1 cellular context compared by ENCODE assay signal in the genomic region with DNA sequence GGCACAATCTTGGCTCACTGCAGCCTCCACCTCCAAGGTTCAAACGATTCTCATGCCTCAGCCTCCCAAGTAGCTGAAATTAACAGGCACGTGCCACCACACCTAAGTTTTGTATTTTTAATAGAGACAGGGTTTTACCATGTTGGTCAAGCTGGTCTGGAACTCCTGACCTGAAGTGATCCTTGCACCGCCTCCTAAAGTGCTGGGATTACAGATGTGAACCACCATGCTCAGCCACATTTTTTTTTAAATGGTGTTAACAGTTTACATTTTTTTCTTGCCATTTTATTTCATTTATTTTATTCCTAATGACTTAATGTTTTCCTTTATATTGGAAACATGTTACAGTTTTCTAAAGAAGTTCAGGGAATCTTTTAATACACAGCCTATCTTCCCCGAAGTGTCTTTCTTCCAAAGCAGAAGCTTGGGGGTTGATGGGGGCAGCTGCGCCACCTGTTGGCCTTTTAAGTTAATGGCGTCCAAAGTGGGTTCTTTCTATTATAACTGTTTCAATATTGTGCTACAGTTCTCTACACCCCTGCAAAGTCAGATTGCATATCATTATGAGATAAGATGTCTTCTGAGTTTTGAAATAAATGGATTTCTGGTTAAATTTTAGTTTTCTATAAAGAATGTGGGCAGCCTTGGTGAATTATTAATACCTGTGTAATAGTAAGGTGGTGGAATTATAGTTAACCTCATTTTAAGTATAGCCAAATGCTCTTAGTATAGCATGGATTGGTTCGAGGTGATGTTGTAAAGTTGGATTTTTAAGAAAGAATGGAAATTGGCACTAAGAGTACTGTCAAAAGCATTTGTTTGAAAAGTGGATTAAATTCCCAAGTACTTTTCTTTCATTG.
TF ChIP-seq lines count a peak whose summit lies in the region.

No MANE protein-coding gene starts in this region.

TF ChIP-seq in GM23338, 12 proteins besides CTCF, POLR2A, EP300 and RAD21 (continued from another document):
- TF ChIP-seq, protein P1, sequence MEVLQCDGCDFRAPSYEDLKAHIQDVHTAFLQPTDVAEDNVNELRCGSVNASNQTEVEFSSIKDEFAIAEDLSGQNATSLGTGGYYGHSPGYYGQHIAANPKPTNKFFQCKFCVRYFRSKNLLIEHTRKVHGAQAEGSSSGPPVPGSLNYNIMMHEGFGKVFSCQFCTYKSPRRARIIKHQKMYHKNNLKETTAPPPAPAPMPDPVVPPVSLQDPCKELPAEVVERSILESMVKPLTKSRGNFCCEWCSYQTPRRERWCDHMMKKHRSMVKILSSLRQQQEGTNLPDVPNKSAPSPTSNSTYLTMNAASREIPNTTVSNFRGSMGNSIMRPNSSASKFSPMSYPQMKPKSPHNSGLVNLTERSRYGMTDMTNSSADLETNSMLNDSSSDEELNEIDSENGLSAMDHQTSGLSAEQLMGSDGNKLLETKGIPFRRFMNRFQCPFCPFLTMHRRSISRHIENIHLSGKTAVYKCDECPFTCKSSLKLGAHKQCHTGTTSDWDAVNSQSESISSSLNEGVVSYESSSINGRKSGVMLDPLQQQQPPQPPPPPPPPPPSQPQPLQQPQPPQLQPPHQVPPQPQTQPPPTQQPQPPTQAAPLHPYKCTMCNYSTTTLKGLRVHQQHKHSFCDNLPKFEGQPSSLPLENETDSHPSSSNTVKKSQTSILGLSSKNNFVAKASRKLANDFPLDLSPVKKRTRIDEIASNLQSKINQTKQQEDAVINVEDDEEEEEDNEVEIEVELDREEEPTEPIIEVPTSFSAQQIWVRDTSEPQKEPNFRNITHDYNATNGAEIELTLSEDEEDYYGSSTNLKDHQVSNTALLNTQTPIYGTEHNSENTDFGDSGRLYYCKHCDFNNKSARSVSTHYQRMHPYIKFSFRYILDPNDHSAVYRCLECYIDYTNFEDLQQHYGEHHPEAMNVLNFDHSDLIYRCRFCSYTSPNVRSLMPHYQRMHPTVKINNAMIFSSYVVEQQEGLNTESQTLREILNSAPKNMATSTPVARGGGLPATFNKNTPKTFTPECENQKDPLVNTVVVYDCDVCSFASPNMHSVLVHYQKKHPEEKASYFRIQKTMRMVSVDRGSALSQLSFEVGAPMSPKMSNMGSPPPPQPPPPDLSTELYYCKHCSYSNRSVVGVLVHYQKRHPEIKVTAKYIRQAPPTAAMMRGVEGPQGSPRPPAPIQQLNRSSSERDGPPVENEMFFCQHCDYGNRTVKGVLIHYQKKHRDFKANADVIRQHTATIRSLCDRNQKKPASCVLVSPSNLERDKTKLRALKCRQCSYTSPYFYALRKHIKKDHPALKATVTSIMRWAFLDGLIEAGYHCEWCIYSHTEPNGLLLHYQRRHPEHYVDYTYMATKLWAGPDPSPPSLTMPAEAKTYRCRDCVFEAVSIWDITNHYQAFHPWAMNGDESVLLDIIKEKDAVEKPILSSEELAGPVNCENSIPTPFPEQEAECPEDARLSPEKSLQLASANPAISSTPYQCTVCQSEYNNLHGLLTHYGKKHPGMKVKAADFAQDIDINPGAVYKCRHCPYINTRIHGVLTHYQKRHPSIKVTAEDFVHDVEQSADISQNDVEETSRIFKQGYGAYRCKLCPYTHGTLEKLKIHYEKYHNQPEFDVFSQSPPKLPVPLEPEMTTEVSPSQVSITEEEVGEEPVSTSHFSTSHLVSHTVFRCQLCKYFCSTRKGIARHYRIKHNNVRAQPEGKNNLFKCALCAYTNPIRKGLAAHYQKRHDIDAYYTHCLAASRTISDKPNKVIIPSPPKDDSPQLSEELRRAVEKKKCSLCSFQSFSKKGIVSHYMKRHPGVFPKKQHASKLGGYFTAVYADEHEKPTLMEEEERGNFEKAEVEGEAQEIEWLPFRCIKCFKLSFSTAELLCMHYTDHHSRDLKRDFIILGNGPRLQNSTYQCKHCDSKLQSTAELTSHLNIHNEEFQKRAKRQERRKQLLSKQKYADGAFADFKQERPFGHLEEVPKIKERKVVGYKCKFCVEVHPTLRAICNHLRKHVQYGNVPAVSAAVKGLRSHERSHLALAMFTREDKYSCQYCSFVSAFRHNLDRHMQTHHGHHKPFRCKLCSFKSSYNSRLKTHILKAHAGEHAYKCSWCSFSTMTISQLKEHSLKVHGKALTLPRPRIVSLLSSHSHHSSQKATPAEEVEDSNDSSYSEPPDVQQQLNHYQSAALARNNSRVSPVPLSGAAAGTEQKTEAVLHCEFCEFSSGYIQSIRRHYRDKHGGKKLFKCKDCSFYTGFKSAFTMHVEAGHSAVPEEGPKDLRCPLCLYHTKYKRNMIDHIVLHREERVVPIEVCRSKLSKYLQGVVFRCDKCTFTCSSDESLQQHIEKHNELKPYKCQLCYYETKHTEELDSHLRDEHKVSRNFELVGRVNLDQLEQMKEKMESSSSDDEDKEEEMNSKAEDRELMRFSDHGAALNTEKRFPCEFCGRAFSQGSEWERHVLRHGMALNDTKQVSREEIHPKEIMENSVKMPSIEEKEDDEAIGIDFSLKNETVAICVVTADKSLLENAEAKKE (CRISPR knock-in tag; IDR thresholded peaks at IDR 0.05) = no peak
- TF ChIP-seq NANOG (IDR thresholded peaks at IDR 0.05; ENCODE audit: borderline replicate concordance) (no peak), POLR2AphosphoS5 (IDR thresholded peaks at IDR 0.05; ENCODE audit: low read depth) (no peak), ZNF114 (CRISPR knock-in tag; IDR thresholded peaks at IDR 0.05) (no peak), EZH2phosphoT487 (IDR thresholded peaks at IDR 0.05; ENCODE audit: unreplicated experiment) (no peak), EZH2 (IDR thresholded peaks at IDR 0.05; ENCODE audit: low read depth, unreplicated experiment) (no peak), STAT1 (IDR thresholded peaks at IDR 0.05; ENCODE audit: unreplicated experiment) (no peak), CREB1 (CRISPR knock-in tag; IDR thresholded peaks at IDR 0.05; ENCODE audit: low read depth) (no peak)
- TF ChIP-seq, protein P2, sequence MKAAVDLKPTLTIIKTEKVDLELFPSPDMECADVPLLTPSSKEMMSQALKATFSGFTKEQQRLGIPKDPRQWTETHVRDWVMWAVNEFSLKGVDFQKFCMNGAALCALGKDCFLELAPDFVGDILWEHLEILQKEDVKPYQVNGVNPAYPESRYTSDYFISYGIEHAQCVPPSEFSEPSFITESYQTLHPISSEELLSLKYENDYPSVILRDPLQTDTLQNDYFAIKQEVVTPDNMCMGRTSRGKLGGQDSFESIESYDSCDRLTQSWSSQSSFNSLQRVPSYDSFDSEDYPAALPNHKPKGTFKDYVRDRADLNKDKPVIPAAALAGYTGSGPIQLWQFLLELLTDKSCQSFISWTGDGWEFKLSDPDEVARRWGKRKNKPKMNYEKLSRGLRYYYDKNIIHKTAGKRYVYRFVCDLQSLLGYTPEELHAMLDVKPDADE (IDR thresholded peaks at IDR 0.05) = no peak
- TF ChIP-seq, protein P3, sequence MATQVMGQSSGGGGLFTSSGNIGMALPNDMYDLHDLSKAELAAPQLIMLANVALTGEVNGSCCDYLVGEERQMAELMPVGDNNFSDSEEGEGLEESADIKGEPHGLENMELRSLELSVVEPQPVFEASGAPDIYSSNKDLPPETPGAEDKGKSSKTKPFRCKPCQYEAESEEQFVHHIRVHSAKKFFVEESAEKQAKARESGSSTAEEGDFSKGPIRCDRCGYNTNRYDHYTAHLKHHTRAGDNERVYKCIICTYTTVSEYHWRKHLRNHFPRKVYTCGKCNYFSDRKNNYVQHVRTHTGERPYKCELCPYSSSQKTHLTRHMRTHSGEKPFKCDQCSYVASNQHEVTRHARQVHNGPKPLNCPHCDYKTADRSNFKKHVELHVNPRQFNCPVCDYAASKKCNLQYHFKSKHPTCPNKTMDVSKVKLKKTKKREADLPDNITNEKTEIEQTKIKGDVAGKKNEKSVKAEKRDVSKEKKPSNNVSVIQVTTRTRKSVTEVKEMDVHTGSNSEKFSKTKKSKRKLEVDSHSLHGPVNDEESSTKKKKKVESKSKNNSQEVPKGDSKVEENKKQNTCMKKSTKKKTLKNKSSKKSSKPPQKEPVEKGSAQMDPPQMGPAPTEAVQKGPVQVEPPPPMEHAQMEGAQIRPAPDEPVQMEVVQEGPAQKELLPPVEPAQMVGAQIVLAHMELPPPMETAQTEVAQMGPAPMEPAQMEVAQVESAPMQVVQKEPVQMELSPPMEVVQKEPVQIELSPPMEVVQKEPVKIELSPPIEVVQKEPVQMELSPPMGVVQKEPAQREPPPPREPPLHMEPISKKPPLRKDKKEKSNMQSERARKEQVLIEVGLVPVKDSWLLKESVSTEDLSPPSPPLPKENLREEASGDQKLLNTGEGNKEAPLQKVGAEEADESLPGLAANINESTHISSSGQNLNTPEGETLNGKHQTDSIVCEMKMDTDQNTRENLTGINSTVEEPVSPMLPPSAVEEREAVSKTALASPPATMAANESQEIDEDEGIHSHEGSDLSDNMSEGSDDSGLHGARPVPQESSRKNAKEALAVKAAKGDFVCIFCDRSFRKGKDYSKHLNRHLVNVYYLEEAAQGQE (IDR thresholded peaks at IDR 0.05; ENCODE audit: unreplicated experiment) = no peak
